Comparison of ENCODE assay signal across 8 cellular contexts in the genomic region with DNA sequence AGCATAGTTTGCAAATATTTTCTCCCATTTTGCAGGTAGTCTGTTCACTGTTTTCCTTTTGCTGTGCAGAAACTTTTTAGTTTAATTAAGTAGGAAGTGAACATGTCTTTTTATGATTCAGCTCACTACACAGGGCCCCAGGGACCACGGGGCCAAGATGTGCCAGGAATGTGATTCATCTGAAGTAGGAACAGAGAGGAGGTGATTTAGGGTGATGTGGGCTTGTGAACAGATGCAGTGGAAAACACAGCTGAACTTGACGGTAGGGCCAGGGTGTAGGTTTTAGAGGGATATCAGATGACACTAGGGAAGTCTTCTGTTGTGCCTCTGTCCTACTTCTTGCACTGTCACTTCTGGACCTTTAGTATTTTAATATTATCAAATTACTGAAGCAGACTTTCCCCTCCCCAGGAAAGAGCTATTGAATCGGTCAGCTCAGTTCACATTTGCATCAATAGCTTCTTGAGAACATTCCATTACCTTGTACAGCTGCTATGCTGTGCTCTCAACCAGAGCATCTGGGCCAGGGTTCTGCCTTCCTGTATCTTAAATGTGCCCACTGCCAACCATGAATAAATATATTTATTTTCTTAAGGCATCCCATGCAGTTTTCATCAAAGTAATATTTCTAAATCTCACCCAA.
DNase-seq lines count a peak whose midpoint lies in the region; ATAC-seq, FAIRE-seq and TF ChIP-seq lines count a peak whose summit lies in the region.

No MANE protein-coding gene starts in this region.

- H3K36me3 ChIP-seq in left lung: no peaks in the 10 kb centered on the region

- no peak for TF ChIP-seq CTCF in AG09309 (IDR thresholded peaks at IDR 0.05; ENCODE audit: control insufficient read depth, insufficient read depth, low read depth, low read length, missing control alignments)
- TF ChIP-seq CTCF in left lung (IDR thresholded peaks at IDR 0.05): no peak

- H3K27me3 Mint-ChIP-seq in activated naive CD4-positive, alpha-beta T cell treated with anti-CD3 and anti-CD28 coated beads, Interleukin-2, amount 50 U/mL, for 24 hours: no peaks in the 10 kb centered on the region

- ATAC-seq in left lung (peak; percentile 30), GM21717 (IDR thresholded peaks at IDR 0.05; ENCODE audit: unreplicated experiment) (no peak), HG03520 (IDR thresholded peaks at IDR 0.05; ENCODE audit: unreplicated experiment) (no peak)

- no peaks in the 10 kb centered on the region for H3K9me3 Mint-ChIP-seq in activated naive CD4-positive, alpha-beta T cell treated with anti-CD3 and anti-CD28 coated beads, Interleukin-2, amount 50 U/mL, for 24 hours

- peak overlapping the region; percentile 60 for H3K27ac Mint-ChIP-seq in activated naive CD4-positive, alpha-beta T cell treated with anti-CD3 and anti-CD28 coated beads, Interleukin-2, amount 50 U/mL, for 24 hours

- H3K4me3 ChIP-seq in AG09309 (ENCODE audit: control insufficient read depth, low read depth, low read length) (no peak overlapping the region), left lung (no peak overlapping the region)

- peaks cover 79% of the 10 kb centered on the region for H3K4me1 Mint-ChIP-seq in activated naive CD4-positive, alpha-beta T cell treated with anti-CD3 and anti-CD28 coated beads, Interleukin-2, amount 50 U/mL, for 24 hours

- H3K4me1 ChIP-seq in left lung: peaks cover 11 to 12% of the 10 kb centered on the region in 2 donors

- no peak overlapping the region for H3K27ac ChIP-seq in left lung

- intact Hi-C loops in left lung (cut with DNase I): no loop called here

- peak; percentile 42 for DNase-seq in AG09309 (ENCODE audit: low read depth)
- DNase-seq in H4 (ENCODE audit: low spot score): peak; percentile 61
- DNase-seq in left lung: no peak
- DNase-seq in SKM-1 treated with dmso at 0.1 percent for 144 hours (lab: John Stamatoyannopoulos, UW; ENCODE audit: unreplicated experiment): no peak
- no peak for DNase-seq in HTR-8/SVneo (ENCODE audit: insufficient read length, low spot score)

- H3K9me3 ChIP-seq in left lung: no peaks in the 10 kb centered on the region

- peaks cover 25% of the 10 kb centered on the region for H3K36me3 Mint-ChIP-seq in activated naive CD4-positive, alpha-beta T cell treated with anti-CD3 and anti-CD28 coated beads, Interleukin-2, amount 50 U/mL, for 24 hours

- FAIRE-seq in HTR-8/SVneo (lab: Jason Lieb, UNC): no peak

- H3K4me3 Mint-ChIP-seq in activated naive CD4-positive, alpha-beta T cell treated with anti-CD3 and anti-CD28 coated beads, Interleukin-2, amount 50 U/mL, for 24 hours: peak overlapping the region; percentile 56

- no peaks in the 10 kb centered on the region for H3K27me3 ChIP-seq in left lung

Comparison
In these comparisons a context has a peak if more than half of its experiments do, and no peak if none do; other contexts are left out.
1. DNase-seq: peak in AG09309 (single experiment) and H4 (single experiment); none in left lung (0 of 2), SKM-1 treated with dmso at 0.1 percent for 144 hours (single experiment) and HTR-8/SVneo (single experiment).